In the genomic region with DNA sequence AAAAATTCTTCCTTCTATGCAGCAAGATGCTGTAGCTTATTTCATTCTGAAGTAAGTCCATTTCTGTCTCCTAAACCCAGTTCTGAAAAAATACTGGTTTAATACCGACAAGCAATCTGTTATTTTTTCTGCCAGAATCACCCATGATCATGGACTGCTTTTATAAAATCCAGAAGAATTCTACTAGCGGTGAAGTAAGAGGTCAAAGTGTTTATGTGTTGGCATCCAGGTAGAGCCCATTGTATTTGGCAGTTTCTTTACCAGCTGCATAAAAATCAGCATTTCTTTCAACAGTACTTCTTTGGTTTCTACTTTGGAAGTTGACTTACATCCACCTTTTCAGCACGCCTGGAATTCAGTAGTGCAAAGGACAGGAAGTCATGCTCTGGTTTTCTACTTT, we compare ENCODE assay signal across 23 cellular contexts.
"Had no signal": no experiment of that assay in that cellular context is flagged by ENCODE, and none has a peak within 500 bp of the region (broad histone marks: within the 10 kb centered on the region; RNA-seq: fewer than 3 reads in every experiment).

No MANE protein-coding gene starts in this region.

- H3K27me3 ChIP-seq: MG63, Peyer's patch, SJSA1 had no signal

- H3K4me2 ChIP-seq: PC-9 had no signal

- H2AFZ ChIP-seq: PC-9 had no signal

- H3K9me3 ChIP-seq: MG63, Peyer's patch, SJSA1 had no signal

- H3K27ac ChIP-seq: PC-9, Peyer's patch, SJSA1, SK-N-MC had no signal

- H3K4me3 ChIP-seq: MG63, PC-9, Peyer's patch, SJSA1, SK-N-MC had no signal

- DNase-seq: Karpas-422; KBM-7; MG63; NCI-H1092 treated with DMSO at 0.1 percent for 48 hours; NCI-H1436; NCI-H187; NCI-H2029; NCI-H2081 treated with DMSO at 0.1 percent for 48 hours; NCI-H2171; NCI-H226; NCI-H446; NCI-H510A; NCI-H524 treated with DMSO at 0.1 percent for 48 hours; NCI-H69; NCI-H774; NK-92 treated with Interleukin-12 subunit alpha and Interleukin-12 subunit beta, amount 100 ng/mL, for 24 hours; OCI-M1; PC-9; Peyer's patch; Right ventricle myocardium superior; SIG-M5 had no signal

- H3K36me3 ChIP-seq: MG63, Peyer's patch, SJSA1 had no signal
